In genomic region chr1:165298081-165298820, GRCh38 we compare ENCODE assay signal across 23 cellular contexts. TPM values are rescaled to one million over a fixed set of nuclear protein-coding genes. Genes with fewer than 3 reads are reported as not detected.
"Had no signal": no experiment of that assay in that cellular context is flagged by ENCODE, and none has a peak within 500 bp of the region (broad histone marks: within the 10 kb centered on the region; RNA-seq: fewer than 3 reads in every experiment).

No MANE protein-coding gene starts in this region.

- H3K9me3 ChIP-seq: heart left ventricle, ovary, stomach, thoracic aorta, transverse colon had no signal

- H3K9me3 Mint-ChIP-seq: naive thymus-derived CD4-positive, alpha-beta T cell had no signal

- H3K27ac ChIP-seq: dorsolateral prefrontal cortex, heart left ventricle, ovary, stomach, thoracic aorta, transverse colon had no signal

- H3K4me3 ChIP-seq: dorsolateral prefrontal cortex, heart left ventricle, ovary, stomach, thoracic aorta, transverse colon had no signal

- H3K4me1 Mint-ChIP-seq: naive thymus-derived CD4-positive, alpha-beta T cell had no signal

- H3K27ac Mint-ChIP-seq: naive thymus-derived CD4-positive, alpha-beta T cell; progenitor cell of endocrine pancreas had no signal

- H3K36me3 Mint-ChIP-seq: naive thymus-derived CD4-positive, alpha-beta T cell had no signal

- DNase-seq: cortex of kidney; effector CD8-positive, alpha-beta T cell; foreskin melanocyte; heart left ventricle; hippocampal formation; kidney glomerular epithelial cell; mammary epithelial cell; naive thymus-derived CD4-positive, alpha-beta T cell; nucleus accumbens; ovary; right cardiac atrium; small intestine; stimulated activated CD4-positive, alpha-beta T cell treated with anti-CD3 and anti-CD28 coated beads, Interleukin-12 subunit alpha, Interleukin-12 subunit beta, amount 100 ng/mL, for 4 hours; stimulated activated naive CD4-positive, alpha-beta T cell; stomach; transverse colon had no signal

- H3K36me3 ChIP-seq: heart left ventricle, ovary, stomach, thoracic aorta, transverse colon had no signal

- H3K4me1 ChIP-seq: heart left ventricle, stomach, transverse colon had no signal

- H3K4me3 Mint-ChIP-seq: naive thymus-derived CD4-positive, alpha-beta T cell had no signal

- H3K27me3 ChIP-seq: ovary, transverse colon had no signal

- ATAC-seq: heart left ventricle; left lobe of liver; naive thymus-derived CD4-positive, alpha-beta T cell; right cardiac atrium had no signal

RNA-seq across cellular contexts. Expression of gene LMX1A, which starts 58.3 kb away (rescaled TPM):
- total RNA-seq: glomerular endothelial cell; left lobe of liver; mammary epithelial cell; mononuclear cell; naive thymus-derived CD4-positive, alpha-beta T cell; ovary; progenitor cell of endocrine pancreas; right cardiac atrium; stomach; ureter had no signal
- polyA plus RNA-seq: mammary epithelial cell; naive thymus-derived CD4-positive, alpha-beta T cell; right cardiac atrium; stomach had no signal
